In genomic region chr1:35268282-35269189, GRCh38 we compare ENCODE assay signal across 2 cellular contexts.
TF ChIP-seq lines count a peak whose summit lies in the region.

Gene ZMYM4, plus strand, starts transcription at chr1:35268709. Its CDS starts 338 bp downstream, at chr1:35269047.

TF ChIP-seq in HCT116, 20 proteins besides CTCF, POLR2A, EP300 and RAD21 (continued from another document):
- TF ChIP-seq REST (IDR thresholded peaks at IDR 0.05; ENCODE audit: low read depth) (no peak), ELF1 (IDR thresholded peaks at IDR 0.05; ENCODE audit: borderline replicate concordance, low read depth) (no peak), EZH2 (IDR thresholded peaks at IDR 0.05) (no peak), MAX (IDR thresholded peaks at IDR 0.05) (peak; percentile 73), EGR1 (IDR thresholded peaks at IDR 0.05; ENCODE audit: low read depth) (peak; percentile 52; the same call in 1 of the 2 replicates), JUND (IDR thresholded peaks at IDR 0.05) (no peak), FOSL1 (IDR thresholded peaks at IDR 0.05; ENCODE audit: low read depth) (no peak), CBX3 (IDR thresholded peaks at IDR 0.05; ENCODE audit: low read depth) (no peak), SRF (IDR thresholded peaks at IDR 0.05; ENCODE audit: low read depth) (no peak), SP1 (IDR thresholded peaks at IDR 0.05; ENCODE audit: low read depth) (0 out of 2 replicates have a peak, but pooled peaks have one; percentile 9), ZBTB33 (IDR thresholded peaks at IDR 0.05; ENCODE audit: extremely low read depth, insufficient replicate concordance, low read length) (peak; percentile 6)

TF ChIP-seq in SK-N-SH, 30 proteins besides CTCF, POLR2A, EP300 and RAD21 (continued from another document):
- TF ChIP-seq IRF3 (IDR thresholded peaks at IDR 0.05; ENCODE audit: low read depth, low read length) = no peak
- TF ChIP-seq ELF1 (IDR thresholded peaks at IDR 0.05) = no peak
- TF ChIP-seq USF1 (IDR thresholded peaks at IDR 0.05; ENCODE audit: borderline replicate concordance, low read depth) = no peak
- peak; percentile 84 for TF ChIP-seq TAF1 (IDR thresholded peaks at IDR 0.05; ENCODE audit: borderline replicate concordance, low read depth, low read length)
- no peak for TF ChIP-seq FOSL2 (IDR thresholded peaks at IDR 0.05; ENCODE audit: borderline replicate concordance, low read depth)
- TF ChIP-seq MEF2A (IDR thresholded peaks at IDR 0.05; ENCODE audit: borderline replicate concordance, low read depth) = no peak
- TF ChIP-seq NFIC (IDR thresholded peaks at IDR 0.05; ENCODE audit: borderline replicate concordance) = no peak
- no peak for TF ChIP-seq GABPA (IDR thresholded peaks at IDR 0.05; ENCODE audit: low read depth)
- no peak for TF ChIP-seq ZBTB33 (IDR thresholded peaks at IDR 0.05; ENCODE audit: borderline replicate concordance, low read depth)
- no peak for TF ChIP-seq RCOR1 (IDR thresholded peaks at IDR 0.05; ENCODE audit: low read length)
- TF ChIP-seq FOXM1 (IDR thresholded peaks at IDR 0.05; ENCODE audit: low read depth) = no peak
- TF ChIP-seq EZH2phosphoT487 (IDR thresholded peaks at IDR 0.05; ENCODE audit: borderline replicate concordance, low read depth) = no peak
- no peak for TF ChIP-seq SMC3 (IDR thresholded peaks at IDR 0.05; ENCODE audit: low read depth, low read length)
- peak; percentile 100 for TF ChIP-seq NRF1 (IDR thresholded peaks at IDR 0.05; ENCODE audit: low read depth, low read length)
- TF ChIP-seq REST (IDR thresholded peaks at IDR 0.05; ENCODE audit: low read depth, low read length) = no peak
- no peak for TF ChIP-seq GATA2 (CRISPR knock-in tag; IDR thresholded peaks at IDR 0.05)
- TF ChIP-seq CHD2 (IDR thresholded peaks at IDR 0.05; ENCODE audit: low read length, partially characterized antibody) = peak; percentile 93
